19 cellular contexts compared by ENCODE assay signal in the genomic region with DNA sequence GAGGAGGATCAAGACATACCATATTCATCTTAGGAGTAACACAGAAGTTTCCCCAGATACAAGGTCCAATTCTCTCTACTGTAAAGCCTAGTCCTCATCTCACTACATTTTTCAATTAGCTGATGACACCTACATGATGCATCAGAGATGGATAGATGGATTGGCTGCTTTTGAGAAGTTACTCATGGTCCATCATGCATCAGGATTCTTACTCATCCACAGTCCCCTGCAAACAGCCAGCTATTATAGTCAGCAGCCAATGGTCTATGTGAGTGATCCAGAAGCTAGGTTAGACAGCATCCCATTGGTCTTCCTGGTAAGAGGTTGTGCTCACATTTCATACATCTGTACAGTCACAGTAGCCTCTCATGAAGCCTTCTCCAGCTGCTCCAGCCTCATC.
DNase-seq lines count a peak whose midpoint lies in the region; ATAC-seq and TF ChIP-seq lines count a peak whose summit lies in the region.
"Had no signal": no experiment of that assay in that cellular context is flagged by ENCODE, and none has a peak within 500 bp of the region (broad histone marks: within the 10 kb centered on the region; RNA-seq: fewer than 3 reads in every experiment).

No MANE protein-coding gene starts in this region.

- POLR2A ChIA-PET in activated CD4-positive, alpha-beta T cell treated with anti-CD3 and anti-CD28 coated beads for 36 hours (lab: Charles Lee) = no interaction called here

- H3K9me3 ChIP-seq in RWPE2 (ENCODE audit: severe bottlenecking) = no peaks in the 10 kb centered on the region
- H3K9me3 ChIP-seq: A549, gastroesophageal sphincter had no signal

- intact Hi-C loops in activated CD4-positive, alpha-beta T cell treated with anti-CD3 and anti-CD28 coated beads for 36 hours (cut with DNase I, micrococcal nuclease) = no loop called here

- H3K27ac ChIP-seq in RWPE2 (ENCODE audit: poor library complexity, severe bottlenecking) = no peak overlapping the region
- no peak overlapping the region for H3K27ac ChIP-seq in foreskin keratinocyte
- H3K27ac ChIP-seq: A549, cardiac muscle cell, gastroesophageal sphincter had no signal

- H3K36me3 Mint-ChIP-seq in activated CD4-positive, alpha-beta T cell treated with anti-CD3 and anti-CD28 coated beads for 36 hours (ENCODE audit: low read depth) = no peaks in the 10 kb centered on the region
- no peaks in the 10 kb centered on the region for H3K36me3 Mint-ChIP-seq in activated CD8-positive, alpha-beta memory T cell treated with anti-CD3 and anti-CD28 coated beads, Interleukin-2, amount 10 ng/mL, durations not matched to agents 7 days and 5 days
- H3K36me3 Mint-ChIP-seq: natural killer cell, type B pancreatic cell had no signal

- ATAC-seq in activated CD4-positive, alpha-beta T cell treated with anti-CD3 and anti-CD28 coated beads for 36 hours = peak; percentile 95
- ATAC-seq in RWPE2 (ENCODE audit: low read depth) (peak; percentile 56; the same call in 2 of the 3 replicates), foreskin keratinocyte (peak; percentile 97), GM18520 (IDR thresholded peaks at IDR 0.05; ENCODE audit: unreplicated experiment) (no peak)
- no peak for ATAC-seq in activated CD8-positive, alpha-beta memory T cell treated with anti-CD3 and anti-CD28 coated beads, Interleukin-2, amount 10 ng/mL, durations not matched to agents 7 days and 5 days
- ATAC-seq: A549, gastroesophageal sphincter, GM12878, natural killer cell had no signal

- DNase-seq in activated CD4-positive, alpha-beta T cell treated with anti-CD3 and anti-CD28 coated beads for 36 hours = peak; percentile 5
- no peak for DNase-seq in activated CD4-positive, alpha-beta T cell treated with anti-CD3 and anti-CD28 coated beads for 4 hours
- DNase-seq in ELR (ENCODE audit: low read depth) (peak; percentile 37), RWPE2 (ENCODE audit: low spot score) (no peak), foreskin keratinocyte (peak; percentile 58 to 69), kidney glomerular epithelial cell (lab: John Stamatoyannopoulos, UW) (no peak)
- no peak for DNase-seq in activated CD8-positive, alpha-beta memory T cell treated with anti-CD3 and anti-CD28 coated beads, Interleukin-2, amount 10 ng/mL, durations not matched to agents 7 days and 5 days
- DNase-seq: activated CD4-positive, alpha-beta T cell treated with anti-CD3 and anti-CD28 coated beads, Interleukin-2, amount 50 U/mL, for 4 hours; C1 segment of cervical spinal cord; dermis blood vessel endothelial cell; GOT3; natural killer cell; NCI-H748 treated with DMSO at 0.1 percent for 48 hours had no signal

- H3K27me3 Mint-ChIP-seq in activated CD4-positive, alpha-beta T cell treated with anti-CD3 and anti-CD28 coated beads for 36 hours = peaks cover 6% of the 10 kb centered on the region
- no peaks in the 10 kb centered on the region for H3K27me3 Mint-ChIP-seq in activated CD8-positive, alpha-beta memory T cell treated with anti-CD3 and anti-CD28 coated beads, Interleukin-2, amount 10 ng/mL, durations not matched to agents 7 days and 5 days
- H3K27me3 Mint-ChIP-seq: type B pancreatic cell had no signal

- no peak overlapping the region for H3K4me3 ChIP-seq in RWPE2 (ENCODE audit: severe bottlenecking)
- H3K4me3 ChIP-seq: A549, cardiac muscle cell, gastroesophageal sphincter, GM12878 had no signal

- H3K4me1 ChIP-seq in RWPE2 (ENCODE audit: insufficient read depth, poor library complexity, severe bottlenecking) = no peaks in the 10 kb centered on the region
- H3K4me1 ChIP-seq in foreskin keratinocyte = no peaks in the 10 kb centered on the region
- H3K4me1 ChIP-seq: A549 had no signal

- peaks cover 9% of the 10 kb centered on the region for H3K4me1 Mint-ChIP-seq in activated CD4-positive, alpha-beta T cell treated with anti-CD3 and anti-CD28 coated beads for 36 hours
- H3K4me1 Mint-ChIP-seq in activated CD8-positive, alpha-beta memory T cell treated with anti-CD3 and anti-CD28 coated beads, Interleukin-2, amount 10 ng/mL, durations not matched to agents 7 days and 5 days = peaks cover 1% of the 10 kb centered on the region
- H3K4me1 Mint-ChIP-seq: natural killer cell had no signal

- H3K9me3 Mint-ChIP-seq in activated CD4-positive, alpha-beta T cell treated with anti-CD3 and anti-CD28 coated beads for 36 hours (ENCODE audit: low read depth) = no peaks in the 10 kb centered on the region
- no peaks in the 10 kb centered on the region for H3K9me3 Mint-ChIP-seq in activated CD8-positive, alpha-beta memory T cell treated with anti-CD3 and anti-CD28 coated beads, Interleukin-2, amount 10 ng/mL, durations not matched to agents 7 days and 5 days (ENCODE audit: low read depth)
- H3K9me3 Mint-ChIP-seq: natural killer cell had no signal

- H3K4me3 Mint-ChIP-seq in activated CD4-positive, alpha-beta T cell treated with anti-CD3 and anti-CD28 coated beads for 36 hours = no peak overlapping the region
- H3K4me3 Mint-ChIP-seq in activated CD8-positive, alpha-beta memory T cell treated with anti-CD3 and anti-CD28 coated beads, Interleukin-2, amount 10 ng/mL, durations not matched to agents 7 days and 5 days = no peak overlapping the region
- H3K4me3 Mint-ChIP-seq: natural killer cell, type B pancreatic cell had no signal

- H3K27me3 ChIP-seq in RWPE2 (ENCODE audit: insufficient read depth, poor library complexity, severe bottlenecking) (no peaks in the 10 kb centered on the region), foreskin keratinocyte (no peaks in the 10 kb centered on the region)
- H3K27me3 ChIP-seq: cardiac muscle cell, gastroesophageal sphincter had no signal

- H3K27ac Mint-ChIP-seq in activated CD4-positive, alpha-beta T cell treated with anti-CD3 and anti-CD28 coated beads for 36 hours = no peak overlapping the region
- H3K27ac Mint-ChIP-seq in activated CD8-positive, alpha-beta memory T cell treated with anti-CD3 and anti-CD28 coated beads, Interleukin-2, amount 10 ng/mL, durations not matched to agents 7 days and 5 days = no peak overlapping the region
- H3K27ac Mint-ChIP-seq: natural killer cell, type B pancreatic cell had no signal

- no peaks in the 10 kb centered on the region for H3K36me3 ChIP-seq in RWPE2 (ENCODE audit: low read depth)
- H3K36me3 ChIP-seq: cardiac muscle cell, gastroesophageal sphincter had no signal

- no peak for TF ChIP-seq CTCF in RWPE2 (IDR thresholded peaks at IDR 0.05; ENCODE audit: poor library complexity, severe bottlenecking)
- TF ChIP-seq CTCF in foreskin keratinocyte (conservative IDR thresholded peaks at IDR 0.05) = no peak

- CTCF ChIA-PET in activated CD4-positive, alpha-beta T cell treated with anti-CD3 and anti-CD28 coated beads for 36 hours (lab: Charles Lee) = no interaction called here
- CTCF ChIA-PET in activated CD8-positive, alpha-beta memory T cell treated with anti-CD3 and anti-CD28 coated beads, Interleukin-2, amount 10 ng/mL, durations not matched to agents 7 days and 5 days (lab: Charles Lee) = no interaction called here

Comparison
In these comparisons a context has a peak if more than half of its experiments do, and no peak if none do; other contexts are left out.
1. DNase-seq: peak in activated CD4-positive, alpha-beta T cell treated with anti-CD3 and anti-CD28 coated beads for 36 hours (single experiment), ELR (single experiment) and foreskin keratinocyte (2 of 2); none in activated CD4-positive, alpha-beta T cell treated with anti-CD3 and anti-CD28 coated beads for 4 hours (0 of 2), RWPE2 (single experiment), kidney glomerular epithelial cell (single experiment) and activated CD8-positive, alpha-beta memory T cell treated with anti-CD3 and anti-CD28 coated beads, Interleukin-2, amount 10 ng/mL, durations not matched to agents 7 days and 5 days (single experiment).
2. ATAC-seq: peak in activated CD4-positive, alpha-beta T cell treated with anti-CD3 and anti-CD28 coated beads for 36 hours (single experiment), RWPE2 (single experiment) and foreskin keratinocyte (single experiment); none in GM18520 (single experiment) and activated CD8-positive, alpha-beta memory T cell treated with anti-CD3 and anti-CD28 coated beads, Interleukin-2, amount 10 ng/mL, durations not matched to agents 7 days and 5 days (single experiment).